1 cellular context compared by ENCODE assay signal in genomic region chr12:48907243-48907642, GRCh38.
TF ChIP-seq lines count a peak whose summit lies in the region.

No MANE protein-coding gene starts in this region.

TF ChIP-seq in HepG2, 621 proteins besides CTCF, POLR2A, EP300 and RAD21 (continued from another document and continues in another):
- TF ChIP-seq MLX (CRISPR knock-in tag; IDR thresholded peaks at IDR 0.05) = 0 out of 2 replicates have a peak, but pooled peaks have one; percentile 20
- peak; percentile 30; the same call in 1 of the 2 replicates for TF ChIP-seq CREM (IDR thresholded peaks at IDR 0.05)
- TF ChIP-seq CREM (CRISPR knock-in tag; IDR thresholded peaks at IDR 0.05) = no peak
- TF ChIP-seq, protein P1, sequence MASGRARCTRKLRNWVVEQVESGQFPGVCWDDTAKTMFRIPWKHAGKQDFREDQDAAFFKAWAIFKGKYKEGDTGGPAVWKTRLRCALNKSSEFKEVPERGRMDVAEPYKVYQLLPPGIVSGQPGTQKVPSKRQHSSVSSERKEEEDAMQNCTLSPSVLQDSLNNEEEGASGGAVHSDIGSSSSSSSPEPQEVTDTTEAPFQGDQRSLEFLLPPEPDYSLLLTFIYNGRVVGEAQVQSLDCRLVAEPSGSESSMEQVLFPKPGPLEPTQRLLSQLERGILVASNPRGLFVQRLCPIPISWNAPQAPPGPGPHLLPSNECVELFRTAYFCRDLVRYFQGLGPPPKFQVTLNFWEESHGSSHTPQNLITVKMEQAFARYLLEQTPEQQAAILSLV (CRISPR knock-in tag; IDR thresholded peaks at IDR 0.05; ENCODE audit: borderline replicate concordance) = no peak
- TF ChIP-seq, protein P2, sequence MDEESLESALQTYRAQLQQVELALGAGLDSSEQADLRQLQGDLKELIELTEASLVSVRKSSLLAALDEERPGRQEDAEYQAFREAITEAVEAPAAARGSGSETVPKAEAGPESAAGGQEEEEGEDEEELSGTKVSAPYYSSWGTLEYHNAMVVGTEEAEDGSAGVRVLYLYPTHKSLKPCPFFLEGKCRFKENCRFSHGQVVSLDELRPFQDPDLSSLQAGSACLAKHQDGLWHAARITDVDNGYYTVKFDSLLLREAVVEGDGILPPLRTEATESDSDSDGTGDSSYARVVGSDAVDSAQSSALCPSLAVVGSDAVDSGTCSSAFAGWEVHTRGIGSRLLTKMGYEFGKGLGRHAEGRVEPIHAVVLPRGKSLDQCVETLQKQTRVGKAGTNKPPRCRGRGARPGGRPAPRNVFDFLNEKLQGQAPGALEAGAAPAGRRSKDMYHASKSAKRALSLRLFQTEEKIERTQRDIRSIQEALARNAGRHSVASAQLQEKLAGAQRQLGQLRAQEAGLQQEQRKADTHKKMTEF (CRISPR knock-in tag; IDR thresholded peaks at IDR 0.05) = peak; percentile 20; the same call in 1 of the 2 replicates
- TF ChIP-seq SSRP1 (CRISPR knock-in tag; IDR thresholded peaks at IDR 0.05) = no peak
- TF ChIP-seq, protein P3, sequence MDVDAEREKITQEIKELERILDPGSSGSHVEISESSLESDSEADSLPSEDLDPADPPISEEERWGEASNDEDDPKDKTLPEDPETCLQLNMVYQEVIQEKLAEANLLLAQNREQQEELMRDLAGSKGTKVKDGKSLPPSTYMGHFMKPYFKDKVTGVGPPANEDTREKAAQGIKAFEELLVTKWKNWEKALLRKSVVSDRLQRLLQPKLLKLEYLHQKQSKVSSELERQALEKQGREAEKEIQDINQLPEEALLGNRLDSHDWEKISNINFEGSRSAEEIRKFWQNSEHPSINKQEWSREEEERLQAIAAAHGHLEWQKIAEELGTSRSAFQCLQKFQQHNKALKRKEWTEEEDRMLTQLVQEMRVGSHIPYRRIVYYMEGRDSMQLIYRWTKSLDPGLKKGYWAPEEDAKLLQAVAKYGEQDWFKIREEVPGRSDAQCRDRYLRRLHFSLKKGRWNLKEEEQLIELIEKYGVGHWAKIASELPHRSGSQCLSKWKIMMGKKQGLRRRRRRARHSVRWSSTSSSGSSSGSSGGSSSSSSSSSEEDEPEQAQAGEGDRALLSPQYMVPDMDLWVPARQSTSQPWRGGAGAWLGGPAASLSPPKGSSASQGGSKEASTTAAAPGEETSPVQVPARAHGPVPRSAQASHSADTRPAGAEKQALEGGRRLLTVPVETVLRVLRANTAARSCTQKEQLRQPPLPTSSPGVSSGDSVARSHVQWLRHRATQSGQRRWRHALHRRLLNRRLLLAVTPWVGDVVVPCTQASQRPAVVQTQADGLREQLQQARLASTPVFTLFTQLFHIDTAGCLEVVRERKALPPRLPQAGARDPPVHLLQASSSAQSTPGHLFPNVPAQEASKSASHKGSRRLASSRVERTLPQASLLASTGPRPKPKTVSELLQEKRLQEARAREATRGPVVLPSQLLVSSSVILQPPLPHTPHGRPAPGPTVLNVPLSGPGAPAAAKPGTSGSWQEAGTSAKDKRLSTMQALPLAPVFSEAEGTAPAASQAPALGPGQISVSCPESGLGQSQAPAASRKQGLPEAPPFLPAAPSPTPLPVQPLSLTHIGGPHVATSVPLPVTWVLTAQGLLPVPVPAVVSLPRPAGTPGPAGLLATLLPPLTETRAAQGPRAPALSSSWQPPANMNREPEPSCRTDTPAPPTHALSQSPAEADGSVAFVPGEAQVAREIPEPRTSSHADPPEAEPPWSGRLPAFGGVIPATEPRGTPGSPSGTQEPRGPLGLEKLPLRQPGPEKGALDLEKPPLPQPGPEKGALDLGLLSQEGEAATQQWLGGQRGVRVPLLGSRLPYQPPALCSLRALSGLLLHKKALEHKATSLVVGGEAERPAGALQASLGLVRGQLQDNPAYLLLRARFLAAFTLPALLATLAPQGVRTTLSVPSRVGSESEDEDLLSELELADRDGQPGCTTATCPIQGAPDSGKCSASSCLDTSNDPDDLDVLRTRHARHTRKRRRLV (CRISPR knock-in tag; IDR thresholded peaks at IDR 0.05) = no peak
- TF ChIP-seq FOXJ3 (CRISPR knock-in tag; IDR thresholded peaks at IDR 0.05; ENCODE audit: borderline replicate concordance) = 0 out of 2 replicates have a peak, but pooled peaks have one; percentile 27
- TF ChIP-seq NFYC (CRISPR knock-in tag; IDR thresholded peaks at IDR 0.05) = no peak
- peak; percentile 52; the same call in 1 of the 2 replicates for TF ChIP-seq FOXP4 (CRISPR knock-in tag; IDR thresholded peaks at IDR 0.05)
- no peak for TF ChIP-seq ZNF83 (CRISPR knock-in tag; IDR thresholded peaks at IDR 0.05; ENCODE audit: borderline replicate concordance)
- TF ChIP-seq, protein P4, sequence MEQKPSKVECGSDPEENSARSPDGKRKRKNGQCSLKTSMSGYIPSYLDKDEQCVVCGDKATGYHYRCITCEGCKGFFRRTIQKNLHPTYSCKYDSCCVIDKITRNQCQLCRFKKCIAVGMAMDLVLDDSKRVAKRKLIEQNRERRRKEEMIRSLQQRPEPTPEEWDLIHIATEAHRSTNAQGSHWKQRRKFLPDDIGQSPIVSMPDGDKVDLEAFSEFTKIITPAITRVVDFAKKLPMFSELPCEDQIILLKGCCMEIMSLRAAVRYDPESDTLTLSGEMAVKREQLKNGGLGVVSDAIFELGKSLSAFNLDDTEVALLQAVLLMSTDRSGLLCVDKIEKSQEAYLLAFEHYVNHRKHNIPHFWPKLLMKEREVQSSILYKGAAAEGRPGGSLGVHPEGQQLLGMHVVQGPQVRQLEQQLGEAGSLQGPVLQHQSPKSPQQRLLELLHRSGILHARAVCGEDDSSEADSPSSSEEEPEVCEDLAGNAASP (CRISPR knock-in tag; IDR thresholded peaks at IDR 0.05; ENCODE audit: borderline replicate concordance) = peak; percentile 50; the same call in 1 of the 2 replicates
- TF ChIP-seq GATAD2A (CRISPR knock-in tag; IDR thresholded peaks at IDR 0.05) = peak; percentile 79
- TF ChIP-seq SIX4 (CRISPR knock-in tag; IDR thresholded peaks at IDR 0.05) = no peak
- no peak for TF ChIP-seq FOXP1 (IDR thresholded peaks at IDR 0.05)
- peak; percentile 35; the same call in 1 of the 2 replicates for TF ChIP-seq FOXP1 (CRISPR knock-in tag; IDR thresholded peaks at IDR 0.05)
- TF ChIP-seq TARDBP (CRISPR knock-in tag; IDR thresholded peaks at IDR 0.05) = 0 out of 2 replicates have a peak, but pooled peaks have one; percentile 32
- peak; percentile 55 for TF ChIP-seq BCL6 (CRISPR knock-in tag; IDR thresholded peaks at IDR 0.05)
- no peak for TF ChIP-seq KAT2B (IDR thresholded peaks at IDR 0.05; ENCODE audit: borderline replicate concordance, low read depth, low read length)
- TF ChIP-seq HDAC2 (CRISPR knock-in tag; IDR thresholded peaks at IDR 0.05) = peak; percentile 76; the same call in 1 of the 2 replicates
- 0 out of 2 replicates have a peak, but pooled peaks have one; percentile 16 for TF ChIP-seq HOXA3 (CRISPR knock-in tag; IDR thresholded peaks at IDR 0.05)
- no peak for TF ChIP-seq NR1H2 (CRISPR knock-in tag; IDR thresholded peaks at IDR 0.05; ENCODE audit: borderline replicate concordance, low read depth)
- no peak for TF ChIP-seq SOX13 (IDR thresholded peaks at IDR 0.05)
- peak in 1 of 2 experiments; percentile 75; a peak in 1 of 4 replicates for TF ChIP-seq SOX13 (CRISPR knock-in tag; conservative IDR thresholded peaks at IDR 0.05 in 1 of 2, IDR thresholded peaks at IDR 0.05 in 1 of 2)
- no peak for TF ChIP-seq JARID2 (CRISPR knock-in tag; IDR thresholded peaks at IDR 0.05; ENCODE audit: insufficient replicate concordance)
- TF ChIP-seq MAFK (conservative IDR thresholded peaks at IDR 0.05 in 1 of 2, IDR thresholded peaks at IDR 0.05 in 1 of 2; ENCODE audit: low read length in 2 of 2) = no peak
- TF ChIP-seq YEATS4 (CRISPR knock-in tag; IDR thresholded peaks at IDR 0.05; ENCODE audit: borderline replicate concordance) = no peak
- peak; percentile 21; the same call in 1 of the 2 replicates for TF ChIP-seq KAT8 (CRISPR knock-in tag; IDR thresholded peaks at IDR 0.05)
- peak; percentile 72 for TF ChIP-seq ISL2 (CRISPR knock-in tag; IDR thresholded peaks at IDR 0.05)
- TF ChIP-seq ZSCAN30 (CRISPR knock-in tag; IDR thresholded peaks at IDR 0.05) = no peak
- TF ChIP-seq, protein P5, sequence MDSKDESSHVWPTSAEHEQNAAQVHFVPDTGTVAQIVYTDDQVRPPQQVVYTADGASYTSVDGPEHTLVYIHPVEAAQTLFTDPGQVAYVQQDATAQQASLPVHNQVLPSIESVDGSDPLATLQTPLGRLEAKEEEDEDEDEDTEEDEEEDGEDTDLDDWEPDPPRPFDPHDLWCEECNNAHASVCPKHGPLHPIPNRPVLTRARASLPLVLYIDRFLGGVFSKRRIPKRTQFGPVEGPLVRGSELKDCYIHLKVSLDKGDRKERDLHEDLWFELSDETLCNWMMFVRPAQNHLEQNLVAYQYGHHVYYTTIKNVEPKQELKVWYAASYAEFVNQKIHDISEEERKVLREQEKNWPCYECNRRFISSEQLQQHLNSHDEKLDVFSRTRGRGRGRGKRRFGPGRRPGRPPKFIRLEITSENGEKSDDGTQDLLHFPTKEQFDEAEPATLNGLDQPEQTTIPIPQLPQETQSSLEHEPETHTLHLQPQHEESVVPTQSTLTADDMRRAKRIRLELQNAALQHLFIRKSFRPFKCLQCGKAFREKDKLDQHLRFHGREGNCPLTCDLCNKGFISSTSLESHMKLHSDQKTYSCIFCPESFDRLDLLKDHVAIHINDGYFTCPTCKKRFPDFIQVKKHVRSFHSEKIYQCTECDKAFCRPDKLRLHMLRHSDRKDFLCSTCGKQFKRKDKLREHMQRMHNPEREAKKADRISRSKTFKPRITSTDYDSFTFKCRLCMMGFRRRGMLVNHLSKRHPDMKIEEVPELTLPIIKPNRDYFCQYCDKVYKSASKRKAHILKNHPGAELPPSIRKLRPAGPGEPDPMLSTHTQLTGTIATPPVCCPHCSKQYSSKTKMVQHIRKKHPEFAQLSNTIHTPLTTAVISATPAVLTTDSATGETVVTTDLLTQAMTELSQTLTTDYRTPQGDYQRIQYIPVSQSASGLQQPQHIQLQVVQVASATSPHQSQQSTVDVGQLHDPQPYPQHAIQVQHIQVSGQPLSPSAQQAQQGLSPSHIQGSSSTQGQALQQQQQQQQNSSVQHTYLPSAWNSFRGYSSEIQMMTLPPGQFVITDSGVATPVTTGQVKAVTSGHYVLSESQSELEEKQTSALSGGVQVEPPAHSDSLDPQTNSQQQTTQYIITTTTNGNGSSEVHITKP (CRISPR knock-in tag; IDR thresholded peaks at IDR 0.05; ENCODE audit: low read depth) = peak; percentile 84; the same call in 1 of the 2 replicates
- TF ChIP-seq JUND (CRISPR knock-in tag; IDR thresholded peaks at IDR 0.05) = no peak
- no peak for TF ChIP-seq ZNF614 (CRISPR knock-in tag; IDR thresholded peaks at IDR 0.05; ENCODE audit: borderline replicate concordance)
- TF ChIP-seq, protein P6, sequence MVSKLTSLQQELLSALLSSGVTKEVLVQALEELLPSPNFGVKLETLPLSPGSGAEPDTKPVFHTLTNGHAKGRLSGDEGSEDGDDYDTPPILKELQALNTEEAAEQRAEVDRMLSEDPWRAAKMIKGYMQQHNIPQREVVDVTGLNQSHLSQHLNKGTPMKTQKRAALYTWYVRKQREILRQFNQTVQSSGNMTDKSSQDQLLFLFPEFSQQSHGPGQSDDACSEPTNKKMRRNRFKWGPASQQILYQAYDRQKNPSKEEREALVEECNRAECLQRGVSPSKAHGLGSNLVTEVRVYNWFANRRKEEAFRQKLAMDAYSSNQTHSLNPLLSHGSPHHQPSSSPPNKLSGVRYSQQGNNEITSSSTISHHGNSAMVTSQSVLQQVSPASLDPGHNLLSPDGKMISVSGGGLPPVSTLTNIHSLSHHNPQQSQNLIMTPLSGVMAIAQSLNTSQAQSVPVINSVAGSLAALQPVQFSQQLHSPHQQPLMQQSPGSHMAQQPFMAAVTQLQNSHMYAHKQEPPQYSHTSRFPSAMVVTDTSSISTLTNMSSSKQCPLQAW (CRISPR knock-in tag; IDR thresholded peaks at IDR 0.05) = peak; percentile 33; the same call in 1 of the 2 replicates
- TF ChIP-seq POGZ (CRISPR knock-in tag; IDR thresholded peaks at IDR 0.05) = no peak
- no peak for TF ChIP-seq GPBP1L1 (CRISPR knock-in tag; IDR thresholded peaks at IDR 0.05)
